8 cellular contexts compared by ENCODE assay signal in genomic region chr5:137743031-137743640, GRCh38. TPM values are rescaled to one million over a fixed set of nuclear protein-coding genes. Genes with fewer than 3 reads are reported as not detected.
DNase-seq lines count a peak whose midpoint lies in the region; ATAC-seq and TF ChIP-seq lines count a peak whose summit lies in the region.

No MANE protein-coding gene starts in this region.

- H3K36me3 Mint-ChIP-seq in activated CD4-positive, alpha-beta T cell treated with anti-CD3 and anti-CD28 coated beads, Interleukin-2, amount 10 ng/mL, durations not matched to agents 7 days and 5 days (ENCODE audit: low read depth), result peaks cover 7% of the 10 kb centered on the region
- H3K36me3 Mint-ChIP-seq in endothelial cell (ENCODE audit: low read depth, unreplicated experiment), result peaks cover 5% of the 10 kb centered on the region

- POLR2A ChIA-PET in activated CD4-positive, alpha-beta T cell treated with anti-CD3 and anti-CD28 coated beads, Interleukin-2, amount 10 ng/mL, durations not matched to agents 7 days and 5 days (lab: Charles Lee), result interaction anchor here (1.0 kb wide), 1 partner anchor 83 kb away, joined by 10 read pairs; no protein-coding TSS in a partner anchor

- no peaks in the 10 kb centered on the region for H3K36me3 ChIP-seq in testis (ENCODE audit: low read depth, missing control alignments)

- H3K9me3 ChIP-seq in testis, result no peaks in the 10 kb centered on the region

- TF ChIP-seq CTCF in GM13976 (IDR thresholded peaks at IDR 0.05; ENCODE audit: borderline replicate concordance, control extremely low read depth, extremely low read depth, insufficient read depth, missing control alignments) (peak; percentile 56), endothelial cell (IDR thresholded peaks at IDR 0.05; ENCODE audit: unreplicated experiment) (peak; percentile 67), testis (IDR thresholded peaks at IDR 0.05) (peak; percentile 42 to 54 (median 52))

- in situ Hi-C loops in ACHN (cut with HindIII; ENCODE audit: low pct_ligation_motif_present, low pct_unique_long_range_greater_than_20kb, low sequenced_read_pairs) (no loop called here), GM13976 (cut with MboI; ENCODE audit: low sequenced_read_pairs, unreplicated experiment) (loop anchor here (10.0 kb wide), 1 partner anchor 88 kb away; no protein-coding TSS in a partner anchor)

- peak; percentile 69 for ATAC-seq in HG03280 (IDR thresholded peaks at IDR 0.05; ENCODE audit: unreplicated experiment)

- CTCF ChIA-PET in activated CD4-positive, alpha-beta T cell treated with anti-CD3 and anti-CD28 coated beads, Interleukin-2, amount 10 ng/mL, durations not matched to agents 7 days and 5 days (lab: Charles Lee), result interaction anchor here (0.6 to 8.7 kb wide), 18 partner anchors 8 to 388 kb away, joined by 3 to 52 read pairs (median 4); partner anchors contain the start of gene HNRNPA0

- 77 to 79% methylated on average over 4 of the region's 4 CpGs for whole genome bisulfite sequencing in testis, 2 donors

- H3K27ac Mint-ChIP-seq in activated CD4-positive, alpha-beta T cell treated with anti-CD3 and anti-CD28 coated beads, Interleukin-2, amount 10 ng/mL, durations not matched to agents 7 days and 5 days, result no peak overlapping the region
- no peak overlapping the region for H3K27ac Mint-ChIP-seq in endothelial cell (ENCODE audit: unreplicated experiment)

- no peak overlapping the region for H3K27ac ChIP-seq in testis

- TF ChIP-seq POLR2A in testis (IDR thresholded peaks at IDR 0.05), result no peak

- intact Hi-C loops in testis (cut with DNase I; ENCODE audit: low total_unique reads), result no loop called here

- DNase-seq in ACHN, result peak; percentile 69
- peak; percentile 42 for DNase-seq in GM13976 (ENCODE audit: low spot score)
- peak; percentile 49 for DNase-seq in NCI-H526 treated with DMSO at 0.1 percent for 48 hours (lab: John Stamatoyannopoulos, UW)
- peak; percentile 84 for DNase-seq in activated CD4-positive, alpha-beta T cell treated with anti-CD3 and anti-CD28 coated beads, Interleukin-2, amount 10 ng/mL, durations not matched to agents 7 days and 5 days
- peak; percentile 62 for DNase-seq in endothelial cell (ENCODE audit: low spot score)
- DNase-seq in middle frontal gyrus (ENCODE audit: extremely low spot score, low spot score), result peak; percentile 71
- peak; percentile 72 for DNase-seq in testis

- H3K4me3 Mint-ChIP-seq in activated CD4-positive, alpha-beta T cell treated with anti-CD3 and anti-CD28 coated beads, Interleukin-2, amount 10 ng/mL, durations not matched to agents 7 days and 5 days, result no peak overlapping the region
- H3K4me3 Mint-ChIP-seq in endothelial cell (ENCODE audit: unreplicated experiment), result no peak overlapping the region

- no peaks in the 10 kb centered on the region for H3K27me3 ChIP-seq in testis

- H3K9me3 Mint-ChIP-seq in activated CD4-positive, alpha-beta T cell treated with anti-CD3 and anti-CD28 coated beads, Interleukin-2, amount 10 ng/mL, durations not matched to agents 7 days and 5 days, result peaks cover 3% of the 10 kb centered on the region
- no peaks in the 10 kb centered on the region for H3K9me3 Mint-ChIP-seq in endothelial cell (ENCODE audit: unreplicated experiment)

- peaks cover 19% of the 10 kb centered on the region for H3K4me1 Mint-ChIP-seq in activated CD4-positive, alpha-beta T cell treated with anti-CD3 and anti-CD28 coated beads, Interleukin-2, amount 10 ng/mL, durations not matched to agents 7 days and 5 days
- H3K4me1 Mint-ChIP-seq in endothelial cell (ENCODE audit: unreplicated experiment), result peaks cover 10% of the 10 kb centered on the region

- no peaks in the 10 kb centered on the region for H3K27me3 Mint-ChIP-seq in activated CD4-positive, alpha-beta T cell treated with anti-CD3 and anti-CD28 coated beads, Interleukin-2, amount 10 ng/mL, durations not matched to agents 7 days and 5 days
- peaks cover 4% of the 10 kb centered on the region for H3K27me3 Mint-ChIP-seq in endothelial cell (ENCODE audit: unreplicated experiment)

- no peak overlapping the region for H3K4me3 ChIP-seq in testis

- H3K4me1 ChIP-seq in testis, result no peaks in the 10 kb centered on the region

RNA-seq across cellular contexts. Expression of gene KLHL3, which starts 7.2 kb away (rescaled TPM):
- 10 to 100 TPM; 24.1 to 27.1 TPM for total RNA-seq in activated CD4-positive, alpha-beta T cell treated with anti-CD3 and anti-CD28 coated beads, Interleukin-2, amount 10 ng/mL, durations not matched to agents 7 days and 5 days
- total RNA-seq in endothelial cell (ENCODE audit: unreplicated experiment) (200 TPM), testis (10 to 100 TPM; 26.2 to 35.0 TPM)
- 13.7 TPM for polyA plus RNA-seq in testis (ENCODE audit: insufficient read depth, low read depth, low replicate concordance)

RNA-seq across cellular contexts. Expression of gene HNRNPA0, which starts 11.0 kb away (rescaled TPM):
- 10 to 100 TPM; 26.0 to 31.8 TPM for total RNA-seq in activated CD4-positive, alpha-beta T cell treated with anti-CD3 and anti-CD28 coated beads, Interleukin-2, amount 10 ng/mL, durations not matched to agents 7 days and 5 days
- total RNA-seq in endothelial cell (ENCODE audit: unreplicated experiment) (57.1 TPM), testis (10 to 100 TPM; 22.7 to 22.8 TPM)
- 34.0 TPM for polyA plus RNA-seq in testis (ENCODE audit: insufficient read depth, low read depth, low replicate concordance)
